ENCODE assay signal across 8 cellular contexts in genomic region chr21:31198575-31198974, GRCh38.
DNase-seq lines count a peak whose midpoint lies in the region; ATAC-seq and TF ChIP-seq lines count a peak whose summit lies in the region.

No MANE protein-coding gene starts in this region.

- H3K9me3 ChIP-seq in lung (ENCODE audit: control insufficient read depth in 2 of 2, insufficient read depth in 1 of 2, low read length in 1 of 2): no peaks in the 10 kb centered on the region

- no peaks in the 10 kb centered on the region for H3K36me3 ChIP-seq in lung (ENCODE audit: control insufficient read depth in 2 of 2, insufficient read depth in 2 of 2, low read length in 2 of 2)

- no peak for ATAC-seq in lung (ENCODE audit: insufficient read depth, low FRiP score)
- ATAC-seq in GM21737 (IDR thresholded peaks at IDR 0.05; ENCODE audit: unreplicated experiment): no peak
- no peak for ATAC-seq in HG02840 (IDR thresholded peaks at IDR 0.05; ENCODE audit: low FRiP score, unreplicated experiment)

- WGBS in lung, 2 donors: 49 to 57% methylated on average over 4 of the region's 4 CpGs

- no peak overlapping the region for H3K4me3 ChIP-seq in lung

- TF ChIP-seq CTCF in lung (IDR thresholded peaks at IDR 0.05; ENCODE audit: control extremely low read depth, extremely low read depth): peak; percentile 46

- DNase-seq in COR-L47 (lab: John Stamatoyannopoulos, UW): peak; percentile 53
- DNase-seq in HT1080 (ENCODE audit: low read depth): peak; percentile 53
- DNase-seq in NOMO-1 treated with DMSO at 0.1 percent for 48 hours (lab: John Stamatoyannopoulos, UW; ENCODE audit: unreplicated experiment): peak; percentile 66
- DNase-seq in cerebellar cortex (ENCODE audit: low spot score): peak; percentile 75
- DNase-seq in lung (ENCODE audit: low spot score): no peak
- no peak for DNase-seq in stimulated activated CD8-positive, alpha-beta memory T cell treated with anti-CD3 and anti-CD28 coated beads, Interleukin-4, amount 100 ng/mL, for 48 hours

- H3K4me1 ChIP-seq in lung (ENCODE audit: control insufficient read depth in 2 of 2, insufficient read depth in 2 of 2, low read length in 2 of 2): no peaks in the 10 kb centered on the region

- H3K27me3 ChIP-seq in lung (ENCODE audit: control insufficient read depth, insufficient read depth): no peaks in the 10 kb centered on the region

- H3K27ac ChIP-seq in lung (ENCODE audit: low read depth in 1 of 2, low read length in 1 of 2): no peak overlapping the region

Comparison
In these comparisons a context has a peak if more than half of its experiments do, and no peak if none do; other contexts are left out.
1. DNase-seq: peak in COR-L47 (single experiment), HT1080 (single experiment), NOMO-1 treated with DMSO at 0.1 percent for 48 hours (single experiment) and cerebellar cortex (single experiment); none in lung (single experiment) and stimulated activated CD8-positive, alpha-beta memory T cell treated with anti-CD3 and anti-CD28 coated beads, Interleukin-4, amount 100 ng/mL, for 48 hours (single experiment).